ENCODE assay signal across 18 cellular contexts in genomic region chr4:1302159-1302558, GRCh38.
"Had no signal": no experiment of that assay in that cellular context is flagged by ENCODE, and none has a peak within 500 bp of the region (broad histone marks: within the 10 kb centered on the region; RNA-seq: fewer than 3 reads in every experiment).

No MANE protein-coding gene starts in this region.

- H3K4me1 ChIP-seq: neural progenitor cell, upper lobe of right lung had no signal

- H3K4me3 Mint-ChIP-seq: activated CD4-positive, alpha-beta T cell treated with anti-CD3 and anti-CD28 coated beads, Interleukin-2, amount 10 ng/mL, durations not matched to agents 7 days and 5 days; activated CD8-positive, alpha-beta T cell treated with anti-CD3 and anti-CD28 coated beads, Interleukin-2, amount 10 ng/mL, durations not matched to agents 7 days and 5 days; activated naive CD4-positive, alpha-beta T cell treated with anti-CD3 and anti-CD28 coated beads, Interleukin-2, amount 10 ng/mL, durations not matched to agents 7 days and 5 days; activated T-cell treated with anti-CD3 and anti-CD28 coated beads, Interleukin-2, amount 50 U/mL, for 4 hours; brain; naive thymus-derived CD8-positive, alpha-beta T cell; neural progenitor cell had no signal

- ATAC-seq: activated CD8-positive, alpha-beta T cell treated with anti-CD3 and anti-CD28 coated beads, Interleukin-2, amount 10 ng/mL, durations not matched to agents 7 days and 5 days; activated T-cell treated with anti-CD3 and anti-CD28 coated beads, Interleukin-2, amount 50 U/mL, for 4 hours; gastroesophageal sphincter; heart left ventricle; left lung; naive thymus-derived CD8-positive, alpha-beta T cell; upper lobe of right lung had no signal

- H3K27ac ChIP-seq: neural progenitor cell, thyroid gland, upper lobe of right lung had no signal

- H3K27ac Mint-ChIP-seq: activated CD4-positive, alpha-beta T cell treated with anti-CD3 and anti-CD28 coated beads, Interleukin-2, amount 10 ng/mL, durations not matched to agents 7 days and 5 days; activated CD8-positive, alpha-beta T cell treated with anti-CD3 and anti-CD28 coated beads, Interleukin-2, amount 10 ng/mL, durations not matched to agents 7 days and 5 days; activated naive CD4-positive, alpha-beta T cell treated with anti-CD3 and anti-CD28 coated beads, Interleukin-2, amount 10 ng/mL, durations not matched to agents 7 days and 5 days; neural progenitor cell had no signal

- H3K9me3 ChIP-seq: gastroesophageal sphincter, heart left ventricle, left lung, thyroid gland, upper lobe of right lung had no signal

- H3K27me3 ChIP-seq: gastroesophageal sphincter, heart left ventricle, left lung, neural progenitor cell, thyroid gland, upper lobe of right lung had no signal

- DNase-seq: activated CD4-positive, alpha-beta T cell treated with anti-CD3 and anti-CD28 coated beads, Interleukin-2, amount 10 ng/mL, durations not matched to agents 7 days and 5 days; activated CD8-positive, alpha-beta T cell treated with anti-CD3 and anti-CD28 coated beads, Interleukin-2, amount 10 ng/mL, durations not matched to agents 7 days and 5 days; activated effector memory CD4-positive, alpha-beta T cell treated with anti-CD3 and anti-CD28 coated beads, Interleukin-2, amount 50 U/mL, for 16 hours; activated naive CD4-positive, alpha-beta T cell treated with anti-CD3 and anti-CD28 coated beads, Interleukin-2, amount 10 ng/mL, durations not matched to agents 7 days and 5 days; activated T-cell treated with anti-CD3 and anti-CD28 coated beads, Interleukin-2, amount 50 U/mL, for 4 hours; stimulated activated CD4-positive, alpha-beta T cell treated with anti-CD3 and anti-CD28 coated beads, Interleukin-4, amount 100 ng/mL, for 24 hours; stimulated activated naive CD4-positive, alpha-beta T cell treated with Interleukin-2 at 50 U/mL for 16 hours; substantia nigra; T1000; thyroid gland; upper lobe of right lung had no signal

- H3K9me3 Mint-ChIP-seq: activated CD4-positive, alpha-beta T cell treated with anti-CD3 and anti-CD28 coated beads, Interleukin-2, amount 10 ng/mL, durations not matched to agents 7 days and 5 days; activated naive CD4-positive, alpha-beta T cell treated with anti-CD3 and anti-CD28 coated beads, Interleukin-2, amount 10 ng/mL, durations not matched to agents 7 days and 5 days; activated T-cell treated with anti-CD3 and anti-CD28 coated beads, Interleukin-2, amount 50 U/mL, for 4 hours; naive thymus-derived CD8-positive, alpha-beta T cell; neural progenitor cell had no signal

- H3K27me3 Mint-ChIP-seq: activated CD4-positive, alpha-beta T cell treated with anti-CD3 and anti-CD28 coated beads, Interleukin-2, amount 10 ng/mL, durations not matched to agents 7 days and 5 days; activated naive CD4-positive, alpha-beta T cell treated with anti-CD3 and anti-CD28 coated beads, Interleukin-2, amount 10 ng/mL, durations not matched to agents 7 days and 5 days; brain; naive thymus-derived CD8-positive, alpha-beta T cell had no signal

- H3K4me3 ChIP-seq: gastroesophageal sphincter, heart left ventricle, left lung, lung, neural progenitor cell, thyroid gland, upper lobe of right lung had no signal

- H3K36me3 ChIP-seq: neural progenitor cell had no signal
